Comparison of ENCODE assay signal across 10 cellular contexts in genomic region chr13:23966691-23967615, GRCh38.
DNase-seq lines count a peak whose midpoint lies in the region; ATAC-seq and TF ChIP-seq lines count a peak whose summit lies in the region.
"Had no signal": no experiment of that assay in that cellular context is flagged by ENCODE, and none has a peak within 500 bp of the region (broad histone marks: within the 10 kb centered on the region; RNA-seq: fewer than 3 reads in every experiment).

No MANE protein-coding gene starts in this region.

- no peak for TF ChIP-seq CTCF in prostate gland (IDR thresholded peaks at IDR 0.05)

- no peaks in the 10 kb centered on the region for H3K9me3 ChIP-seq in prostate gland

- 29% methylated on average over 11 of the region's 11 CpGs for WGBS in prostate gland

- peak overlapping the region; percentile 54 for H3K4me3 Mint-ChIP-seq in activated naive CD8-positive, alpha-beta T cell treated with anti-CD3 and anti-CD28 coated beads, Interleukin-2, amount 50 U/mL, for 24 hours

- H3K9me3 Mint-ChIP-seq in activated naive CD8-positive, alpha-beta T cell treated with anti-CD3 and anti-CD28 coated beads, Interleukin-2, amount 50 U/mL, for 24 hours = no peaks in the 10 kb centered on the region

- peak overlapping the region; percentile 68 to 71 for H3K27ac ChIP-seq in prostate gland
- H3K27ac ChIP-seq: epithelial cell of prostate had no signal

- H3K27ac Mint-ChIP-seq in activated naive CD8-positive, alpha-beta T cell treated with anti-CD3 and anti-CD28 coated beads, Interleukin-2, amount 50 U/mL, for 24 hours = peak overlapping the region; percentile 32

- peak overlapping the region; percentile 7 to 20 for H3K4me3 ChIP-seq in prostate gland

- peaks cover 18% of the 10 kb centered on the region for H3K4me1 Mint-ChIP-seq in activated naive CD8-positive, alpha-beta T cell treated with anti-CD3 and anti-CD28 coated beads, Interleukin-2, amount 50 U/mL, for 24 hours

- no peak for TF ChIP-seq POLR2A in prostate gland (IDR thresholded peaks at IDR 0.05)

- H3K4me1 ChIP-seq in prostate gland (replicated peaks) = peaks cover 3% of the 10 kb centered on the region

- H3K27me3 Mint-ChIP-seq in activated naive CD8-positive, alpha-beta T cell treated with anti-CD3 and anti-CD28 coated beads, Interleukin-2, amount 50 U/mL, for 24 hours = no peaks in the 10 kb centered on the region

- no peaks in the 10 kb centered on the region for H3K36me3 ChIP-seq in prostate gland

- no peaks in the 10 kb centered on the region for H3K27me3 ChIP-seq in prostate gland (replicated peaks; ENCODE audit: insufficient read depth)

- no peaks in the 10 kb centered on the region for H3K36me3 Mint-ChIP-seq in activated naive CD8-positive, alpha-beta T cell treated with anti-CD3 and anti-CD28 coated beads, Interleukin-2, amount 50 U/mL, for 24 hours (ENCODE audit: low read depth)

- ATAC-seq in GM18907 (IDR thresholded peaks at IDR 0.05; ENCODE audit: unreplicated experiment) (peak; percentile 74), HG02884 (IDR thresholded peaks at IDR 0.05; ENCODE audit: unreplicated experiment) (peak; percentile 62)
- peak; percentile 49 for ATAC-seq in activated naive CD8-positive, alpha-beta T cell treated with anti-CD3 and anti-CD28 coated beads, Interleukin-2, amount 50 U/mL, for 24 hours

- intact Hi-C loops in prostate gland (cut with DNase I) = no loop called here

- no peak for DNase-seq in activated naive CD8-positive, alpha-beta T cell treated with anti-CD3 and anti-CD28 coated beads, Interleukin-2, amount 50 U/mL, for 24 hours
- DNase-seq in prostate gland (ENCODE audit: low spot score) (peak; percentile 24), AG08395 (ENCODE audit: low spot score) (no peak), HCEC 1CT (no peak), NCI-H2107 treated with DMSO at 0.1 percent for 48 hours (lab: John Stamatoyannopoulos, UW; ENCODE audit: unreplicated experiment) (no peak), HPDE6-E6E7 (ENCODE audit: extremely low spot score) (no peak)
- DNase-seq: MV-4-11 had no signal
